Comparison of ENCODE assay signal across 8 cellular contexts in the genomic region with DNA sequence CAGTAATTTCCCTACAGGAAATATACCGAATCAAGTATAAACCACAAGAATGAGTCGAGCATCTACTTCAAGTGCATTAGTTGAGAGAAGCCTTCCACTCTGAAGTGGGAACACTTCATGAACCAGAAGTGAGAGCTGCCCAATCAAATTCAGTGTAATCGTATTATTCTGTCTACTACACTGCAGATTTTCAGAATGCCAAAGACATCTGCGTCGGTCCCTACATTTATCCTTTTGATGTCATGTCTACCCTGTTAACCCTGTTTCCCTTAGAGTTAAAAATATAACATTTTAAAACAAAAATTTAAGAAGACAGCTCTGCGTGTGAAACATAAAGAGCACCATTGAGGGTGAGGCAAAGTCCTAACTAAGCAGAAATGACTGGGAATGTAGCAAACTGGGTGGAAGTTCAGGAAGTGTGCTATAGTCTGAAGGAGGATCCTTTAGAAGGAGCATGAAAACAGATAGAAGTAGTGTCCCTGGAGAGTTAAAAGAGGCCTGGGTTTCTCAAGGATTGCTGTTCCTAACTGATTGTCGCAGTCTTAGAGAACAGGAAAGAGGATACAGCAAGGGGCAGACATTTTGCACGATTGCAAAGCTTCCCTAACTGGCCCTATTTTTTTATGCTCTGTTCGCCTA.
A peak's percentile ranks its signal among the peaks of the same experiment; 100 is the strongest.
DNase-seq lines count a peak whose midpoint lies in the region; ATAC-seq, FAIRE-seq and TF ChIP-seq lines count a peak whose summit lies in the region.

No MANE protein-coding gene starts in this region.

- peak overlapping the region; percentile 94 for H3K27ac ChIP-seq in HL-60 (replicated peaks)

- ATAC-seq in GM19463 (IDR thresholded peaks at IDR 0.05; ENCODE audit: unreplicated experiment): peak; percentile 57
- ATAC-seq in SK-N-SH treated with all-trans-retinoic acid at 6 μM for 48 hours: peak; percentile 76

- FAIRE-seq in frontal cortex (lab: Jason Lieb, UNC): no peak

- no peaks in the 10 kb centered on the region for H3K27me3 ChIP-seq in HL-60 (ENCODE audit: insufficient read depth, poor library complexity, severe bottlenecking)

- peak overlapping the region; percentile 16 for H3K4me3 ChIP-seq in HL-60 (replicated peaks; ENCODE audit: insufficient read depth, low read length)

- peak; percentile 13 for DNase-seq in COLO668 (lab: John Stamatoyannopoulos, UW; ENCODE audit: unreplicated experiment)
- peak in 1 of 2 experiments; percentile 62 for DNase-seq in HL-60 (ENCODE audit: low read depth in 1 of 2, low spot score in 1 of 2)
- DNase-seq in fibroblast of gingiva (ENCODE audit: low read depth): peak; percentile 67
- DNase-seq in retina: peak; percentile 52
- DNase-seq in frontal cortex (ENCODE audit: low spot score in 2 of 2): no peak
- DNase-seq in activated CD4-positive, CD25-positive, alpha-beta regulatory T cell (lab: John Stamatoyannopoulos, UW): no peak

- TF ChIP-seq CTCF in HL-60 (IDR thresholded peaks at IDR 0.05; ENCODE audit: insufficient read depth, low read length): no peak

TF ChIP-seq in SK-N-SH treated with all-trans-retinoic acid at 6 μM for 48 hours, 23 proteins besides CTCF, POLR2A, EP300 and RAD21:
- TF ChIP-seq GLIS3 (CRISPR knock-in tag; IDR thresholded peaks at IDR 0.05): no peak

Comparison
In these comparisons a context has a peak if more than half of its experiments do, and no peak if none do; other contexts are left out.
1. DNase-seq: peak in COLO668 (single experiment), fibroblast of gingiva (single experiment) and retina (single experiment); none in frontal cortex (0 of 2) and activated CD4-positive, CD25-positive, alpha-beta regulatory T cell (0 of 4).